Comparison of ENCODE assay signal across 11 cellular contexts in the genomic region with DNA sequence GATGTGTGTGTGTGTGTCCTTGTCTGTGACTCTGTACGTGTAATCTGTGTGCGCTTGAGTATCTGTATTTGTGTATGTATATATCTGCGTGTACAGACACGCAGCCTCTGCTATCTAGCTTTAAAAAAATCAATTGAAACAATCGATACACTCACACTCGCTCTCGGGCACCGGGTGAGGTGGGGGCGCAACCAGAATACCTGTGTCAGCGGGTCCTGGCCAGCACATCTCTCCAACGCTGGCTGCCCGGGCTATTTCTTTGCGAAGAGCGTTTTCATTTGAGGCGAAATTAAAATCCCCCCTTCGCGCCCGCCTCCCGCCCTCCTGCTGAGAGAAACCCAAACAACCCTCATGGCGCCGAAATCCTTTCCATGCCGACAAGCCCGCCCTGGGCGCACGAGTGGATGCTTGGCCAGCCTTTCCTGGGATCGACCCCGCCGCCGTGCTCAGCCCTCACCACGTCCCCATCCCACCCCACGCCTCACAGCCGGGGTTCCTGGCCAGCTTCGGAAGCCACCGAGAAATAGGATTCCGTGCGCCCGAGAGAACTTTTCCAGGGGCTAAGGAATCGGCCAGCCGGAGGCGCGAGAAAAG. TPM values are rescaled to one million over a fixed set of nuclear protein-coding genes. Genes with fewer than 3 reads are reported as not detected.
DNase-seq lines count a peak whose midpoint lies in the region; ATAC-seq and TF ChIP-seq lines count a peak whose summit lies in the region.
"Had no signal": no experiment of that assay in that cellular context is flagged by ENCODE, and none has a peak within 500 bp of the region (broad histone marks: within the 10 kb centered on the region; RNA-seq: fewer than 3 reads in every experiment).

No MANE protein-coding gene starts in this region.

- no peaks in the 10 kb centered on the region for H4K20me1 ChIP-seq in hepatocyte (ENCODE audit: insufficient read depth, poor library complexity, severe bottlenecking)

- H3K27me3 Mint-ChIP-seq in activated T-cell treated with anti-CD3 and anti-CD28 coated beads, Interleukin-2, amount 50 U/mL, for 72 hours (ENCODE audit: low read depth) = peaks cover 83% of the 10 kb centered on the region

- H3K27ac ChIP-seq in hepatocyte = no peak overlapping the region
- H3K27ac ChIP-seq in substantia nigra (ENCODE audit: low read depth, low read length, poor library complexity, severe bottlenecking) = peak overlapping the region; percentile 26
- H3K27ac ChIP-seq: esophagus muscularis mucosa, neutrophil had no signal

- H3K9me3 ChIP-seq in hepatocyte (ENCODE audit: low read depth) = no peaks in the 10 kb centered on the region
- H3K9me3 ChIP-seq: esophagus muscularis mucosa, neutrophil had no signal

- no peaks in the 10 kb centered on the region for H3K9me3 Mint-ChIP-seq in activated T-cell treated with anti-CD3 and anti-CD28 coated beads, Interleukin-2, amount 50 U/mL, for 72 hours

- H3K4me3 ChIP-seq in hepatocyte = no peak overlapping the region

- H3K79me2 ChIP-seq in hepatocyte = no peaks in the 10 kb centered on the region

- H3K4me1 ChIP-seq in hepatocyte (ENCODE audit: insufficient read depth) = peaks cover 21% of the 10 kb centered on the region

- H3K36me3 Mint-ChIP-seq in activated T-cell treated with anti-CD3 and anti-CD28 coated beads, Interleukin-2, amount 50 U/mL, for 72 hours (ENCODE audit: insufficient read depth in 2 of 2) = no peaks in the 10 kb centered on the region

- H3K36me3 ChIP-seq in hepatocyte (replicated peaks; ENCODE audit: insufficient read depth, low read depth) = no peaks in the 10 kb centered on the region
- H3K36me3 ChIP-seq: esophagus muscularis mucosa, neutrophil had no signal

- no peak overlapping the region for H2AFZ ChIP-seq in hepatocyte

- no peak for DNase-seq in activated T-cell treated with anti-CD3 and anti-CD28 coated beads, Interleukin-2, amount 50 U/mL, for 72 hours
- no peak for DNase-seq in activated T-cell treated with anti-CD3 and anti-CD28 coated beads, Interleukin-2, amount 50 U/mL, for 48 hours
- DNase-seq in NCI-H748 (lab: John Stamatoyannopoulos, UW; ENCODE audit: unreplicated experiment) = peak; percentile 56
- DNase-seq in hepatocyte (ENCODE audit: low spot score) = no peak
- peak in 1 of 49 donors; percentile 56 for DNase-seq in substantia nigra (lab: John Stamatoyannopoulos, UW)
- DNase-seq: DND-41 had no signal

- H3K27me3 ChIP-seq in hepatocyte = peaks cover 91% of the 10 kb centered on the region

- peaks cover 10% of the 10 kb centered on the region for H3K4me1 Mint-ChIP-seq in activated T-cell treated with anti-CD3 and anti-CD28 coated beads, Interleukin-2, amount 50 U/mL, for 72 hours (ENCODE audit: low read depth)

- H3K4me2 ChIP-seq in hepatocyte = peak overlapping the region; percentile 97

- no peak for ATAC-seq in activated T-cell treated with anti-CD3 and anti-CD28 coated beads, Interleukin-2, amount 50 U/mL, for 72 hours (replicated peaks in 1 of 2)
- ATAC-seq in HG02885 (IDR thresholded peaks at IDR 0.05; ENCODE audit: poor library complexity, unreplicated experiment) (no peak), HG03039 (IDR thresholded peaks at IDR 0.05; ENCODE audit: unreplicated experiment) (no peak), GM21528 (IDR thresholded peaks at IDR 0.05; ENCODE audit: low FRiP score, unreplicated experiment) (no peak)

- H3K4me3 Mint-ChIP-seq in activated T-cell treated with anti-CD3 and anti-CD28 coated beads, Interleukin-2, amount 50 U/mL, for 72 hours = peak overlapping the region; percentile 67 to 72

- 1% methylated on average over 41 of the region's 41 CpGs for WGBS in hepatocyte (ENCODE audit: low lambda C conversion rate, missing lambda C conversion rate)

- no peaks in the 10 kb centered on the region for H3K9me2 ChIP-seq in hepatocyte (replicated peaks; ENCODE audit: insufficient read depth)

- H3K27ac Mint-ChIP-seq in activated T-cell treated with anti-CD3 and anti-CD28 coated beads, Interleukin-2, amount 50 U/mL, for 72 hours = no peak overlapping the region

- no peak for TF ChIP-seq CTCF in hepatocyte (IDR thresholded peaks at IDR 0.05; ENCODE audit: poor library complexity)

RNA-seq across cellular contexts. Expression of gene ZDHHC22, which starts 1.2 kb away (rescaled TPM):
- total RNA-seq in activated T-cell treated with anti-CD3 and anti-CD28 coated beads, Interleukin-2, amount 50 U/mL, for 72 hours = not detected
- total RNA-seq in hepatocyte = 0.04 TPM in 1 of 2 replicates, not detected in the other
- polyA plus RNA-seq in hepatocyte = not detected in 2 replicates

RNA-seq across cellular contexts. Expression of gene TMEM63C, which starts 41.2 kb away (rescaled TPM):
- total RNA-seq in activated T-cell treated with anti-CD3 and anti-CD28 coated beads, Interleukin-2, amount 50 U/mL, for 72 hours = 1 to 10 TPM; 1.9 to 2.1 TPM
- 4.9 and 5.1 TPM in 2 replicates for total RNA-seq in hepatocyte
- polyA plus RNA-seq in hepatocyte = 5.4 and 9.7 TPM in 2 replicates

RNA-seq across cellular contexts. Expression of gene CIPC, which starts 42.4 kb away (rescaled TPM):
- total RNA-seq in activated T-cell treated with anti-CD3 and anti-CD28 coated beads, Interleukin-2, amount 50 U/mL, for 72 hours = 1 to 10 TPM; 5.1 to 6.4 TPM
- total RNA-seq in hepatocyte = 25.6 and 29.6 TPM in 2 replicates
- polyA plus RNA-seq in hepatocyte = 9.6 and 10.5 TPM in 2 replicates
